9 cellular contexts compared by ENCODE assay signal in genomic region chr16:28543072-28543471, GRCh38. TPM values are rescaled to one million over a fixed set of nuclear protein-coding genes. Genes with fewer than 3 reads are reported as not detected.
DNase-seq lines count a peak whose midpoint lies in the region; ATAC-seq and TF ChIP-seq lines count a peak whose summit lies in the region.
"Had no signal": no experiment of that assay in that cellular context is flagged by ENCODE, and none has a peak within 500 bp of the region (broad histone marks: within the 10 kb centered on the region; RNA-seq: fewer than 3 reads in every experiment).

No MANE protein-coding gene starts in this region.

- H3K9me3 ChIP-seq in OCI-LY7 (ENCODE audit: low read length), result no peaks in the 10 kb centered on the region
- no peaks in the 10 kb centered on the region for H3K9me3 ChIP-seq in stomach

- TF ChIP-seq POLR2A in stomach (IDR thresholded peaks at IDR 0.05), result no peak

- H3K27ac ChIP-seq in OCI-LY7 (ENCODE audit: low read depth, low read length, poor library complexity, severe bottlenecking), result no peak overlapping the region
- peak overlapping the region in 4 of 5 donors; percentile 24 to 66 (median 46) for H3K27ac ChIP-seq in stomach

- POLR2A ChIA-PET in OCI-LY7 (lab: Charles Lee), result no interaction called here
- POLR2A ChIA-PET in activated CD8-positive, alpha-beta T cell treated with anti-CD3 and anti-CD28 coated beads, Interleukin-2, amount 10 ng/mL, durations not matched to agents 7 days and 5 days (lab: Charles Lee), result no interaction called here

- TF ChIP-seq EP300 in stomach (IDR thresholded peaks at IDR 0.05), result no peak

- H3K36me3 ChIP-seq in OCI-LY7 (ENCODE audit: insufficient read depth, low read length), result no peaks in the 10 kb centered on the region
- H3K36me3 ChIP-seq in stomach, result no peaks in the 10 kb centered on the region

- H3K4me1 ChIP-seq in OCI-LY7 (ENCODE audit: insufficient read depth, low read length, poor library complexity, severe bottlenecking), result no peaks in the 10 kb centered on the region
- peaks cover 7 to 40% (median 20%) of the 10 kb centered on the region in 4 donors for H3K4me1 ChIP-seq in stomach

- H3K27me3 Mint-ChIP-seq in activated CD8-positive, alpha-beta T cell treated with anti-CD3 and anti-CD28 coated beads, Interleukin-2, amount 10 ng/mL, durations not matched to agents 7 days and 5 days (ENCODE audit: low read depth), result peaks cover 5% of the 10 kb centered on the region
- no peaks in the 10 kb centered on the region for H3K27me3 Mint-ChIP-seq in endothelial cell (ENCODE audit: unreplicated experiment)

- no peaks in the 10 kb centered on the region for H3K27me3 ChIP-seq in stomach

- H3K4me3 ChIP-seq in OCI-LY7 (ENCODE audit: low read depth, low read length, poor library complexity, severe bottlenecking), result no peak overlapping the region
- no peak overlapping the region for H3K4me3 ChIP-seq in stomach

- DNase-seq in HT-29 (ENCODE audit: low spot score), result peak; percentile 45
- peak; percentile 6 for DNase-seq in OCI-LY7 (ENCODE audit: low spot score)
- peak in 22 of 42 donors; percentile 8 to 56 (median 26) for DNase-seq in head of caudate nucleus
- DNase-seq in stomach, result peak; percentile 69
- no peak for DNase-seq in activated CD8-positive, alpha-beta T cell treated with anti-CD3 and anti-CD28 coated beads, Interleukin-2, amount 10 ng/mL, durations not matched to agents 7 days and 5 days
- no peak for DNase-seq in DMS 273 treated with DMSO at 0.1 percent for 48 hours (lab: John Stamatoyannopoulos, UW)
- no peak for DNase-seq in stimulated activated naive CD8-positive, alpha-beta T cell treated with anti-CD3 and anti-CD28 coated beads, Interleukin-15, Interleukin-2, amounts not matched to agents 100 U/mL and 50 U/mL, for 24 hours
- DNase-seq in endothelial cell (ENCODE audit: low spot score), result no peak
- DNase-seq: stimulated activated CD8-positive, alpha-beta memory T cell treated with anti-CD3 and anti-CD28 coated beads, Interleukin-4, amount 100 ng/mL, for 48 hours had no signal

- no TSS peak for BruUV-seq in OCI-LY7 (replicated peaks; lab: Mats Ljungman, UMichigan)

- 20 to 47% (median 30%) methylated on average over 7 of the region's 7 CpGs for WGBS in stomach, 5 donors

- no peaks in the 10 kb centered on the region for H3K9me3 Mint-ChIP-seq in activated CD8-positive, alpha-beta T cell treated with anti-CD3 and anti-CD28 coated beads, Interleukin-2, amount 10 ng/mL, durations not matched to agents 7 days and 5 days (ENCODE audit: insufficient read depth)
- no peaks in the 10 kb centered on the region for H3K9me3 Mint-ChIP-seq in endothelial cell (ENCODE audit: unreplicated experiment)

- intact Hi-C loops in OCI-LY7 (cut with micrococcal nuclease; ENCODE audit: unreplicated experiment), result no loop called here
- intact Hi-C loops in head of caudate nucleus (cut with DNase I), result no loop called here
- intact Hi-C loops in stomach (cut with DNase I; ENCODE audit: low total_unique reads), result no loop called here

- no peak overlapping the region for H3K27ac Mint-ChIP-seq in activated CD8-positive, alpha-beta T cell treated with anti-CD3 and anti-CD28 coated beads, Interleukin-2, amount 10 ng/mL, durations not matched to agents 7 days and 5 days
- H3K27ac Mint-ChIP-seq in endothelial cell (ENCODE audit: unreplicated experiment), result no peak overlapping the region

- peak overlapping the region; percentile 16; the same call in 1 of the 2 replicates for H3K4me2 ChIP-seq in OCI-LY7 (ENCODE audit: low read length)

- no peaks in the 10 kb centered on the region for H3K79me2 ChIP-seq in OCI-LY7 (ENCODE audit: insufficient read depth, low read depth, low read length)

- CTCF ChIA-PET in OCI-LY7 (lab: Charles Lee; ENCODE audit: unreplicated experiment), result no interaction called here
- CTCF ChIA-PET in activated CD8-positive, alpha-beta T cell treated with anti-CD3 and anti-CD28 coated beads, Interleukin-2, amount 10 ng/mL, durations not matched to agents 7 days and 5 days (lab: Charles Lee), result no interaction called here

- H3K9me2 ChIP-seq in OCI-LY7 (ENCODE audit: insufficient read depth, low read length), result no peaks in the 10 kb centered on the region

- no peak overlapping the region for H3K4me3 Mint-ChIP-seq in activated CD8-positive, alpha-beta T cell treated with anti-CD3 and anti-CD28 coated beads, Interleukin-2, amount 10 ng/mL, durations not matched to agents 7 days and 5 days
- no peak overlapping the region for H3K4me3 Mint-ChIP-seq in endothelial cell (ENCODE audit: unreplicated experiment)

- H3K4me1 Mint-ChIP-seq in activated CD8-positive, alpha-beta T cell treated with anti-CD3 and anti-CD28 coated beads, Interleukin-2, amount 10 ng/mL, durations not matched to agents 7 days and 5 days (ENCODE audit: low read depth), result peaks cover 10% of the 10 kb centered on the region
- H3K4me1 Mint-ChIP-seq in endothelial cell (ENCODE audit: unreplicated experiment), result no peaks in the 10 kb centered on the region

- H3K36me3 Mint-ChIP-seq in activated CD8-positive, alpha-beta T cell treated with anti-CD3 and anti-CD28 coated beads, Interleukin-2, amount 10 ng/mL, durations not matched to agents 7 days and 5 days (ENCODE audit: low read depth), result no peaks in the 10 kb centered on the region
- H3K36me3 Mint-ChIP-seq in endothelial cell (ENCODE audit: low read depth, unreplicated experiment), result no peaks in the 10 kb centered on the region

- H2AFZ ChIP-seq in OCI-LY7 (ENCODE audit: low read length), result peak overlapping the region; percentile 43; the same call in 1 of the 2 replicates

- no peak for ATAC-seq in activated CD8-positive, alpha-beta T cell treated with anti-CD3 and anti-CD28 coated beads, Interleukin-2, amount 10 ng/mL, durations not matched to agents 7 days and 5 days
- ATAC-seq in stimulated activated naive CD8-positive, alpha-beta T cell treated with anti-CD3 and anti-CD28 coated beads, Interleukin-15, Interleukin-2, amounts not matched to agents 100 U/mL and 50 U/mL, for 24 hours, result no peak

- H4K20me1 ChIP-seq in OCI-LY7 (ENCODE audit: insufficient read depth, low read length), result no peaks in the 10 kb centered on the region

- TF ChIP-seq CTCF in OCI-LY7 (conservative IDR thresholded peaks at IDR 0.05; ENCODE audit: low read length) (no peak), stomach (IDR thresholded peaks at IDR 0.05) (no peak), endothelial cell (IDR thresholded peaks at IDR 0.05; ENCODE audit: unreplicated experiment) (no peak)

RNA-seq across cellular contexts. Expression of gene NUPR1, which starts 4.3 kb away (rescaled TPM):
- total RNA-seq in HT-29 (2014; rRNA removed; shearing (Covaris generic)), result 0.34 and 0.56 TPM in 2 replicates
- not detected in 2 replicates for total RNA-seq in OCI-LY7 (2014; rRNA removed; shearing (Covaris generic))
- total RNA-seq in OCI-LY7 (2022), result not detected in 2 replicates
- total RNA-seq in stomach, result 100 to 1,000 TPM in 1 of 5 donors, 10 to 100 TPM in 3, 1 to 10 TPM in 1; 4.2 to 251 (median 14.0) TPM
- polyA plus RNA-seq in stomach, result 100 to 1,000 TPM; 123 to 239 (median 126) TPM
- total RNA-seq in activated CD8-positive, alpha-beta T cell treated with anti-CD3 and anti-CD28 coated beads, Interleukin-2, amount 10 ng/mL, durations not matched to agents 7 days and 5 days, result not detected
- not detected for total RNA-seq in endothelial cell (ENCODE audit: unreplicated experiment)

RNA-seq across cellular contexts. Expression of gene SGF29, which starts 10.6 kb away (rescaled TPM):
- 19.1 and 29.9 TPM in 2 replicates for total RNA-seq in HT-29 (2014; rRNA removed; shearing (Covaris generic))
- total RNA-seq in OCI-LY7 (2014; rRNA removed; shearing (Covaris generic)), result 21.8 and 32.0 TPM in 2 replicates
- total RNA-seq in OCI-LY7 (2022), result 22.6 and 33.1 TPM in 2 replicates
- total RNA-seq in stomach, result 100 to 1,000 TPM in 1 of 5 donors, 10 to 100 TPM in 2, 1 to 10 TPM in 2; 4.3 to 115 (median 12.9) TPM
- 10 to 100 TPM; 32.2 to 52.5 (median 33.7) TPM for polyA plus RNA-seq in stomach
- total RNA-seq in activated CD8-positive, alpha-beta T cell treated with anti-CD3 and anti-CD28 coated beads, Interleukin-2, amount 10 ng/mL, durations not matched to agents 7 days and 5 days, result 10 to 100 TPM; 42.2 to 49.1 TPM
- total RNA-seq in endothelial cell (ENCODE audit: unreplicated experiment), result 18.6 TPM

RNA-seq across cellular contexts. Expression of gene IL27, which starts 36.4 kb away (rescaled TPM):
- total RNA-seq in HT-29 (2014; rRNA removed; shearing (Covaris generic)), result not detected in 2 replicates
- not detected in 2 replicates for total RNA-seq in OCI-LY7 (2014; rRNA removed; shearing (Covaris generic))
- total RNA-seq in OCI-LY7 (2022) (not detected in 2 replicates), stomach (not detected), endothelial cell (ENCODE audit: unreplicated experiment) (not detected)
- under 1 TPM in 1 of 3 donors, not detected in 2; 0.20 TPM for polyA plus RNA-seq in stomach
- total RNA-seq in activated CD8-positive, alpha-beta T cell treated with anti-CD3 and anti-CD28 coated beads, Interleukin-2, amount 10 ng/mL, durations not matched to agents 7 days and 5 days, result not detected

RNA-seq across cellular contexts. Expression of gene APOBR, which starts 48.6 kb away (rescaled TPM):
- 0.05 TPM in 1 of 2 replicates, not detected in the other for total RNA-seq in HT-29 (2014; rRNA removed; shearing (Covaris generic))
- 0.47 and 1.3 TPM in 2 replicates for total RNA-seq in OCI-LY7 (2014; rRNA removed; shearing (Covaris generic))
- total RNA-seq in OCI-LY7 (2022), result 2.5 and 3.4 TPM in 2 replicates
- 10 to 100 TPM in 1 of 5 donors, 1 to 10 TPM in 2, not detected in 2; 1.1 to 86.9 (median 1.2) TPM for total RNA-seq in stomach
- polyA plus RNA-seq in stomach, result 1 to 10 TPM in 1 of 3 donors, under 1 TPM in 2; 0.83 to 1.5 (median 0.92) TPM
- 10 to 100 TPM; 32.2 to 33.2 TPM for total RNA-seq in activated CD8-positive, alpha-beta T cell treated with anti-CD3 and anti-CD28 coated beads, Interleukin-2, amount 10 ng/mL, durations not matched to agents 7 days and 5 days
- 6.8 TPM for total RNA-seq in endothelial cell (ENCODE audit: unreplicated experiment)

RNA-seq across cellular contexts. Expression of gene CLN3, which starts 51.2 kb away (rescaled TPM):
- 28.0 and 37.8 TPM in 2 replicates for total RNA-seq in HT-29 (2014; rRNA removed; shearing (Covaris generic))
- 29.7 and 45.5 TPM in 2 replicates for total RNA-seq in OCI-LY7 (2014; rRNA removed; shearing (Covaris generic))
- total RNA-seq in OCI-LY7 (2022), result 35.2 and 42.3 TPM in 2 replicates
- total RNA-seq in stomach, result 10 to 100 TPM; 10.5 to 55.6 (median 22.8) TPM
- polyA plus RNA-seq in stomach, result 10 to 100 TPM in 2 of 3 donors, 1 to 10 TPM in 1; 6.6 to 25.0 (median 10.8) TPM
- total RNA-seq in activated CD8-positive, alpha-beta T cell treated with anti-CD3 and anti-CD28 coated beads, Interleukin-2, amount 10 ng/mL, durations not matched to agents 7 days and 5 days, result 10 to 100 TPM; 52.2 to 53.7 TPM
- 33.6 TPM for total RNA-seq in endothelial cell (ENCODE audit: unreplicated experiment)

Comparison
In these comparisons a context has a peak if more than half of its experiments do, and no peak if none do; other contexts are left out.
1. DNase-seq: peak in HT-29 (single experiment), OCI-LY7 (single experiment), head of caudate nucleus (22 of 42) and stomach (single experiment); none in activated CD8-positive, alpha-beta T cell treated with anti-CD3 and anti-CD28 coated beads, Interleukin-2, amount 10 ng/mL, durations not matched to agents 7 days and 5 days (single experiment), DMS 273 treated with DMSO at 0.1 percent for 48 hours (single experiment), stimulated activated naive CD8-positive, alpha-beta T cell treated with anti-CD3 and anti-CD28 coated beads, Interleukin-15, Interleukin-2, amounts not matched to agents 100 U/mL and 50 U/mL, for 24 hours (single experiment) and endothelial cell (single experiment).